In genomic region chr15:37517106-37517505, GRCh38 we compare ENCODE assay signal across 2 cellular contexts.
TF ChIP-seq lines count a peak whose summit lies in the region.

No MANE protein-coding gene starts in this region.

TF ChIP-seq in neural cell, 6 proteins besides CTCF, POLR2A, EP300 and RAD21:
- TF ChIP-seq REST (IDR thresholded peaks at IDR 0.05; ENCODE audit: borderline replicate concordance): no peak
- no peak for TF ChIP-seq SMC3 (conservative IDR thresholded peaks at IDR 0.05; ENCODE audit: poor library complexity)
- no peak for TF ChIP-seq MXI1 (conservative IDR thresholded peaks at IDR 0.05; ENCODE audit: poor library complexity, severe bottlenecking)
- no peak for TF ChIP-seq TAF1 (IDR thresholded peaks at IDR 0.05; ENCODE audit: low read depth)
- TF ChIP-seq POLR2AphosphoS5 (IDR thresholded peaks at IDR 0.05): no peak
- no peak for TF ChIP-seq EZH2 (IDR thresholded peaks at IDR 0.05; ENCODE audit: borderline replicate concordance, insufficient read depth, low read length, poor library complexity, severe bottlenecking)

TF ChIP-seq in WTC11, 78 proteins besides CTCF, POLR2A, EP300 and RAD21 (continued from another document):
- no peak for TF ChIP-seq PRDM15 (CRISPR knock-in tag; IDR thresholded peaks at IDR 0.05)
- no peak for TF ChIP-seq GABPB1 (CRISPR knock-in tag; IDR thresholded peaks at IDR 0.05)
- no peak for TF ChIP-seq HMGA2 (CRISPR knock-in tag; IDR thresholded peaks at IDR 0.05)
- no peak for TF ChIP-seq ZNF532 (CRISPR knock-in tag; IDR thresholded peaks at IDR 0.05; ENCODE audit: borderline replicate concordance)
- no peak for TF ChIP-seq ATF3 (CRISPR knock-in tag; conservative IDR thresholded peaks at IDR 0.05)
- no peak for TF ChIP-seq MXD4 (CRISPR knock-in tag; IDR thresholded peaks at IDR 0.05; ENCODE audit: borderline replicate concordance)
- TF ChIP-seq FOXP4 (CRISPR knock-in tag; IDR thresholded peaks at IDR 0.05): no peak
- TF ChIP-seq ZNF232 (CRISPR knock-in tag; IDR thresholded peaks at IDR 0.05): no peak
- TF ChIP-seq RORB (CRISPR knock-in tag; IDR thresholded peaks at IDR 0.05): no peak
